In genomic region chr10:77707570-77707969, GRCh38 we compare ENCODE assay signal across 9 cellular contexts.
"Had no signal": no experiment of that assay in that cellular context is flagged by ENCODE, and none has a peak within 500 bp of the region (broad histone marks: within the 10 kb centered on the region; RNA-seq: fewer than 3 reads in every experiment).

No MANE protein-coding gene starts in this region.

- ATAC-seq: GM23338, HepG2 had no signal

- H3K27ac ChIP-seq: HL-60 had no signal

- H3K27ac Mint-ChIP-seq: GM23338, H9, IgD-negative memory B cell had no signal

- DNase-seq: H9, HCEC 1CT, KBM-7 had no signal

- H3K4me3 Mint-ChIP-seq: GM23338, H9, IgD-negative memory B cell had no signal

- H3K9me3 Mint-ChIP-seq: GM23338, H9, IgD-negative memory B cell had no signal

- FAIRE-seq: H1, H54, HepG2 had no signal

- H3K4me3 ChIP-seq: GM23338 had no signal

- H3K4me2 ChIP-seq: GM23338 had no signal

- H2AFZ ChIP-seq: GM23338 had no signal
